ENCODE assay signal across 8 cellular contexts in genomic region chr11:79461144-79461543, GRCh38. TPM values are rescaled to one million over a fixed set of nuclear protein-coding genes. Genes with fewer than 3 reads are reported as not detected.
A peak's percentile ranks its signal among the peaks of the same experiment; 100 is the strongest.
DNase-seq lines count a peak whose midpoint lies in the region; ATAC-seq and TF ChIP-seq lines count a peak whose summit lies in the region.

No MANE protein-coding gene starts in this region.

- CTCF ChIA-PET in AG04450 (lab: Charles Lee): interaction anchor here (1.1 to 1.4 kb wide), 6 partner anchors 11 to 60 kb away, joined by 3 to 5 read pairs (median 4); no protein-coding TSS in a partner anchor

- no peak overlapping the region for H3K4me2 ChIP-seq in osteoblast (ENCODE audit: insufficient read depth, low read length)

- no peaks in the 10 kb centered on the region for H3K27me3 ChIP-seq in AG04450 (ENCODE audit: control insufficient read depth, insufficient read depth, low read length)
- H3K27me3 ChIP-seq in osteoblast (ENCODE audit: insufficient read depth, low read length): no peaks in the 10 kb centered on the region

- no peaks in the 10 kb centered on the region for H3K36me3 ChIP-seq in osteoblast (ENCODE audit: insufficient read depth, low read length)

- POLR2A ChIA-PET in AG04450 (lab: Yijun Ruan, JAX): no interaction called here

- no peaks in the 10 kb centered on the region for H3K79me2 ChIP-seq in osteoblast (ENCODE audit: insufficient read depth, low read length)

- H2AFZ ChIP-seq in osteoblast (ENCODE audit: low read length): no peak overlapping the region

- peak; percentile 74 for TF ChIP-seq CTCF in AG04450 (IDR thresholded peaks at IDR 0.05; ENCODE audit: low read depth, low read length)
- TF ChIP-seq CTCF in NB4 (IDR thresholded peaks at IDR 0.05; ENCODE audit: low read depth, low read length): peak; percentile 46
- TF ChIP-seq CTCF in osteoblast (IDR thresholded peaks at IDR 0.05; ENCODE audit: extremely low read depth, low read depth, low read length): peak; percentile 77

- no peaks in the 10 kb centered on the region for H3K9me3 ChIP-seq in AG04450 (ENCODE audit: control insufficient read depth, insufficient read depth, low read length)
- no peaks in the 10 kb centered on the region for H3K9me3 ChIP-seq in osteoblast (ENCODE audit: low read depth, low read length)

- H3K4me3 ChIP-seq in AG04450 (ENCODE audit: low read depth, low read length) (no peak overlapping the region), NB4 (ENCODE audit: low read depth, low read length) (no peak overlapping the region), osteoblast (ENCODE audit: insufficient read depth, low read length) (no peak overlapping the region)

- H3K4me1 ChIP-seq in osteoblast (ENCODE audit: insufficient read depth, low read length): no peaks in the 10 kb centered on the region

- no peaks in the 10 kb centered on the region for H4K20me1 ChIP-seq in osteoblast (ENCODE audit: insufficient read depth, low read length)

- no peak for TF ChIP-seq POLR2A in NB4 (IDR thresholded peaks at IDR 0.05; ENCODE audit: extremely low read depth, insufficient read length)

- H3K27ac ChIP-seq in AG04450 (ENCODE audit: low read depth, low read length) (no peak overlapping the region), epithelial cell of prostate (peak overlapping the region; percentile 30), osteoblast (ENCODE audit: low read depth, low read length) (no peak overlapping the region)

- ATAC-seq in GM19035 (IDR thresholded peaks at IDR 0.05; ENCODE audit: unreplicated experiment) (peak; percentile 81), HG02870 (IDR thresholded peaks at IDR 0.05; ENCODE audit: unreplicated experiment) (no peak)

- DNase-seq in AG04450 (ENCODE audit: low read depth, low spot score) (no peak), NB4 (ENCODE audit: low read depth) (peak; percentile 31), epithelial cell of prostate (ENCODE audit: low read depth, low spot score) (no peak), osteoblast (ENCODE audit: insufficient read length, low spot score, missing footprints) (no peak)
- DNase-seq in activated naive CD4-positive, alpha-beta T cell (lab: John Stamatoyannopoulos, UW): no peak
- DNase-seq in activated CD4-positive, alpha-beta T cell treated with anti-CD3 and anti-CD28 coated beads, Interleukin-2, amount 50 U/mL, for 1 hour: no peak

RNA-seq across cellular contexts. Expression of gene TENM4, which starts 20.3 kb away (rescaled TPM):
- polyA plus RNA-seq in AG04450 (2011; rRNA removed): 5.5 and 8.4 TPM in 2 replicates
- polyA minus RNA-seq in AG04450 (2011; rRNA and poly(A)+ RNA removed): 19.6 and 27.3 TPM in 2 replicates
- total RNA-seq in osteoblast: 63.3 and 76.9 TPM in 2 replicates
